In the genomic region with DNA sequence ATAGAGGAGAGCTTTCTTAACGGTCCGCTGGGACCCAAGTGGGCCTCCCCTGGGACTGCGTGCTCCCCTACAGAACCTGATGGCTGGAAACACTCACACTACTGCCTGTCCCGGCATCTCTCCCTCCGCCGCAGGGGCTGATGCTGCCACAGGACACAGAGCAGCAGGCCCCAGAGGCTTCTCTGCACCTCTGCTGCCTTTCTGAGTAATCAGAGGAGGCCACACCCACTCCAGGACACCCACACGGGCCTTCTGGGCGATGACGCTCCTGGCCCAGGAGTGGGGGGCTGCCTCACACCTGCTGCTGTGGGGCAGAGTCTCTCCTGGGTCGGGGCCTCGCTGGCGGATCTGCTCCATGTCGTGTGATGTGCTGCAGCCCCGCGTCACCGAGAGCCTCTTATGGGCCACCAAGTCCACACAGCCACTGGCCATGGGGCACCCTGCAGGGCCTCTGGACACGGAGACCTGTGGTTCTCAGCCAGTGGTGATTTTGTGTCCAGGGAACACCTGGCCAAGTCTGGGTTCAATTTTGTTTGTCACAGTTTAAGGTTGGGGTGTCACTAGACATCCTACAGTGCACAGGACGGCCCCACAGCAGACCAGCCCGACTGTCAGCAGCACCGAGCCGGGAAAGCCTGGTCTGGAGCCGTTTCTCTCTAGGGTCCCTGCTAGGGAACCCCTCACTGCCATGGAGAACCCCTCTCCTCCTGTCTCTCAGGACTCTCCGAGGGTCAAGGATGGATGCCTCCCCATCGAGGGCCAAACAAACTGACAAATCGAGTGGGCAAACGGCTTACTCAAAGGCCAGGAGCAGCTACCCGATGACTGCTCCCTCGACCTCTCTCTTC, we compare ENCODE assay signal across 9 cellular contexts. TPM values are rescaled to one million over a fixed set of nuclear protein-coding genes. Genes with fewer than 3 reads are reported as not detected.
A peak's percentile ranks its signal among the peaks of the same experiment; 100 is the strongest.
DNase-seq lines count a peak whose midpoint lies in the region; ATAC-seq lines count a peak whose summit lies in the region.
"Had no signal": no experiment of that assay in that cellular context is flagged by ENCODE, and none has a peak within 500 bp of the region (broad histone marks: within the 10 kb centered on the region; RNA-seq: fewer than 3 reads in every experiment).

No MANE protein-coding gene starts in this region.

- H3K27me3 Mint-ChIP-seq in activated CD8-positive, alpha-beta memory T cell treated with anti-CD3 and anti-CD28 coated beads, Interleukin-2, amount 10 ng/mL, durations not matched to agents 7 days and 5 days: peaks cover 11% of the 10 kb centered on the region

- no peaks in the 10 kb centered on the region for H3K9me3 Mint-ChIP-seq in activated CD8-positive, alpha-beta memory T cell treated with anti-CD3 and anti-CD28 coated beads, Interleukin-2, amount 10 ng/mL, durations not matched to agents 7 days and 5 days (ENCODE audit: low read depth)

- H3K4me1 Mint-ChIP-seq in activated CD8-positive, alpha-beta memory T cell treated with anti-CD3 and anti-CD28 coated beads, Interleukin-2, amount 10 ng/mL, durations not matched to agents 7 days and 5 days: peaks cover 7% of the 10 kb centered on the region

- DNase-seq in activated CD4-positive, CD25-positive, alpha-beta regulatory T cell (lab: John Stamatoyannopoulos, UW): no peak
- DNase-seq in activated CD8-positive, alpha-beta memory T cell treated with anti-CD3 and anti-CD28 coated beads, Interleukin-2, amount 10 ng/mL, durations not matched to agents 7 days and 5 days: no peak
- peak; percentile 85 for DNase-seq in mesenteric fat pad (ENCODE audit: low spot score)
- peak; percentile 38 for DNase-seq in stimulated activated naive CD4-positive, alpha-beta T cell treated with Interleukin-2 at 50 U/mL for 16 hours (lab: John Stamatoyannopoulos, UW)
- no peak for DNase-seq in NCI-H2107 (lab: John Stamatoyannopoulos, UW)
- DNase-seq in NCI-H2081 treated with DMSO at 0.1 percent for 48 hours (lab: John Stamatoyannopoulos, UW): no peak
- DNase-seq in amniotic stem cell (lab: John Stamatoyannopoulos, UW): no peak
- DNase-seq: 8988T had no signal

- H3K4me3 Mint-ChIP-seq in activated CD8-positive, alpha-beta memory T cell treated with anti-CD3 and anti-CD28 coated beads, Interleukin-2, amount 10 ng/mL, durations not matched to agents 7 days and 5 days: no peak overlapping the region

- no peaks in the 10 kb centered on the region for H3K36me3 Mint-ChIP-seq in activated CD8-positive, alpha-beta memory T cell treated with anti-CD3 and anti-CD28 coated beads, Interleukin-2, amount 10 ng/mL, durations not matched to agents 7 days and 5 days

- CTCF ChIA-PET in activated CD8-positive, alpha-beta memory T cell treated with anti-CD3 and anti-CD28 coated beads, Interleukin-2, amount 10 ng/mL, durations not matched to agents 7 days and 5 days (lab: Charles Lee): interaction anchor here (1.3 kb wide), 1 partner anchor 15 kb away, joined by 3 read pairs; no protein-coding TSS in a partner anchor

- H3K27ac Mint-ChIP-seq in activated CD8-positive, alpha-beta memory T cell treated with anti-CD3 and anti-CD28 coated beads, Interleukin-2, amount 10 ng/mL, durations not matched to agents 7 days and 5 days: no peak overlapping the region

- peak; percentile 78 to 92 for ATAC-seq in activated CD4-positive, CD25-positive, alpha-beta regulatory T cell treated with anti-CD3 and anti-CD28 coated beads, Interleukin-2, amount 50 U/mL, for 24 hours
- ATAC-seq in activated CD8-positive, alpha-beta memory T cell treated with anti-CD3 and anti-CD28 coated beads, Interleukin-2, amount 10 ng/mL, durations not matched to agents 7 days and 5 days: peak; percentile 51

RNA-seq across cellular contexts. Expression of a gene that starts 16.0 kb away (rescaled TPM):
- 100 to 1,000 TPM; 120 to 165 TPM for total RNA-seq in activated CD8-positive, alpha-beta memory T cell treated with anti-CD3 and anti-CD28 coated beads, Interleukin-2, amount 10 ng/mL, durations not matched to agents 7 days and 5 days
- total RNA-seq in mesenteric fat pad: 44.9 TPM

RNA-seq across cellular contexts. Expression of a gene that starts 57.6 kb away (rescaled TPM):
- 10 to 100 TPM; 19.3 to 30.4 TPM for total RNA-seq in activated CD8-positive, alpha-beta memory T cell treated with anti-CD3 and anti-CD28 coated beads, Interleukin-2, amount 10 ng/mL, durations not matched to agents 7 days and 5 days
- total RNA-seq in mesenteric fat pad: 42.3 TPM

Comparison
In these comparisons a context has a peak if more than half of its experiments do, and no peak if none do; other contexts are left out.
1. DNase-seq: peak in mesenteric fat pad (single experiment) and stimulated activated naive CD4-positive, alpha-beta T cell treated with Interleukin-2 at 50 U/mL for 16 hours (single experiment); none in activated CD4-positive, CD25-positive, alpha-beta regulatory T cell (0 of 4), activated CD8-positive, alpha-beta memory T cell treated with anti-CD3 and anti-CD28 coated beads, Interleukin-2, amount 10 ng/mL, durations not matched to agents 7 days and 5 days (single experiment), NCI-H2107 (single experiment), NCI-H2081 treated with DMSO at 0.1 percent for 48 hours (single experiment) and amniotic stem cell (single experiment).